Comparison of ENCODE assay signal across 12 cellular contexts in the genomic region with DNA sequence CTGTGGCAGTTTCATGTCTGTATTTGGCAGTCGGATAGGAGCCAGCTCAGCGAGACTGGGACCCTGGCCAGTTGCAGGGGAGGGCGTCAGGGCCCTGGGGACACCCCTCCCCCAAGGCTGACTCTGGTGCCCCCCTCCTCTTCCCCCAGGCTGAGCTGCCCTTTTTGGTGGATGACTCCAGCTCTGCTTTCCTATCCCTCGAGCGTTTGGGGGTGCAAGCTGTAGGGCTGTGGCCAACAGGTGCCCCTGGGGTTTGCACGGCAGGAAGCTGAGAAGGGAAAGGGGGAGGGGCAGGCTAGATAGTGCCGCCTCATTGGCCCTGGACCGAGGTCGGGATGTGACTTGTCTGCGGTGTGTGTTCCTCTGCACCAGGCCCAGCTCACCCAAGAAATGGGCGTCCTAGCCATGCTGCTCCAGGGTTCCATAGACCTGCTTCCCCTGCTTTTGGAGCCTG. TPM values are rescaled to one million over a fixed set of nuclear protein-coding genes. Genes with fewer than 3 reads are reported as not detected.
A peak's percentile ranks its signal among the peaks of the same experiment; 100 is the strongest.
DNase-seq lines count a peak whose midpoint lies in the region; ATAC-seq and TF ChIP-seq lines count a peak whose summit lies in the region.
"Had no signal": no experiment of that assay in that cellular context is flagged by ENCODE, and none has a peak within 500 bp of the region (broad histone marks: within the 10 kb centered on the region; RNA-seq: fewer than 3 reads in every experiment).

No MANE protein-coding gene starts in this region.

- H3K4me3 ChIP-seq in heart right ventricle (peak overlapping the region in 9 of 10 donors; percentile 19 to 46 (median 34)), skeletal muscle tissue (ENCODE audit: low read length in 3 of 3) (peak overlapping the region in 2 of 3 donors; percentile 6 to 22)
- H3K4me3 ChIP-seq: skin epidermis had no signal

- intact Hi-C loops in heart right ventricle (cut with DNase I), result no loop called here

- DNase-seq in DMS 273 (lab: John Stamatoyannopoulos, UW; ENCODE audit: unreplicated experiment) (peak; percentile 27), DMS 273 treated with DMSO at 0.1 percent for 48 hours (lab: John Stamatoyannopoulos, UW) (no peak), T1000 (lab: John Stamatoyannopoulos, UW) (peak; percentile 55), heart right ventricle (peak; percentile 60 to 61), kidney tubule cell (ENCODE audit: low spot score) (no peak), AG08396 (ENCODE audit: low spot score) (no peak)
- DNase-seq: activated CD4-positive, CD25-positive, alpha-beta regulatory T cell treated with anti-CD3 and anti-CD28 coated beads, Interleukin-2, amount 50 U/mL, for 72 hours had no signal

- WGBS in heart right ventricle, 2 donors, result 11 to 13% methylated on average over 11 of the region's 11 CpGs

- peak; percentile 48 to 77 (median 70) for ATAC-seq in heart right ventricle
- ATAC-seq in GM18907 (IDR thresholded peaks at IDR 0.05; ENCODE audit: unreplicated experiment), result no peak

- H3K9me3 ChIP-seq in heart right ventricle (no peaks in the 10 kb centered on the region), skeletal muscle tissue (ENCODE audit: control insufficient read depth in 3 of 3, low read length in 3 of 3) (no peaks in the 10 kb centered on the region)

- H3K27ac ChIP-seq in heart right ventricle (peak overlapping the region; percentile 76 to 96 (median 90)), skeletal muscle tissue (ENCODE audit: low read depth, low read length) (peak overlapping the region; percentile 93)
- H3K27ac ChIP-seq: 22Rv1 had no signal

- peaks cover 0 to 22% (median 0%) of the 10 kb centered on the region in 9 donors for H3K36me3 ChIP-seq in heart right ventricle
- peaks cover 30 to 48% (median 46%) of the 10 kb centered on the region in 3 donors for H3K36me3 ChIP-seq in skeletal muscle tissue (ENCODE audit: control insufficient read depth in 3 of 3, insufficient read depth in 3 of 3, low read length in 3 of 3)

- H3K4me1 ChIP-seq in heart right ventricle (peaks cover 6 to 75% (median 19%) of the 10 kb centered on the region in 9 donors), skeletal muscle tissue (ENCODE audit: control insufficient read depth in 3 of 3, insufficient read depth in 3 of 3, low read length in 3 of 3) (peaks cover 47 to 59% (median 48%) of the 10 kb centered on the region in 3 donors)

- TF ChIP-seq CTCF in heart right ventricle (IDR thresholded peaks at IDR 0.05), result no peak

- peak overlapping the region; percentile 14 to 85 (median 43) for H3K9ac ChIP-seq in skeletal muscle tissue (ENCODE audit: low read depth in 1 of 3, low read length in 3 of 3)

- H3K27me3 ChIP-seq in heart right ventricle (peaks cover 0 to 5% (median 0%) of the 10 kb centered on the region in 7 donors), skeletal muscle tissue (ENCODE audit: control insufficient read depth in 3 of 3, insufficient read depth in 3 of 3, low read length in 3 of 3) (peaks cover 0 to 5% (median 0%) of the 10 kb centered on the region in 3 donors)

RNA-seq across cellular contexts. Expression of a gene that starts 26.4 kb away (rescaled TPM):
- 100 to 1,000 TPM in 9 of 10 donors, 10 to 100 TPM in 1; 97.2 to 151 (median 120) TPM for total RNA-seq in heart right ventricle
- polyA plus RNA-seq in heart right ventricle, result 100 to 1,000 TPM in 1 of 2 donors, 10 to 100 TPM in 1; 62.9 to 130 TPM
- 95.5 TPM for total RNA-seq in skeletal muscle tissue

RNA-seq across cellular contexts. Expression of a gene that starts 37.6 kb away (rescaled TPM):
- total RNA-seq in heart right ventricle, result 10 to 100 TPM; 15.8 to 29.4 (median 21.0) TPM
- polyA plus RNA-seq in heart right ventricle, result 10 to 100 TPM; 28.2 to 48.6 TPM
- total RNA-seq in skeletal muscle tissue, result 27.7 TPM

RNA-seq across cellular contexts. Expression of a gene that starts 42.9 kb away (rescaled TPM):
- total RNA-seq in heart right ventricle, result over 10,000 TPM; 12,560 to 18,019 (median 15,816) TPM
- polyA plus RNA-seq in heart right ventricle, result over 10,000 TPM; 13,697 to 18,010 TPM
- total RNA-seq in skeletal muscle tissue, result 3,588 TPM

RNA-seq across cellular contexts. Expression of a gene that starts 53.2 kb away (rescaled TPM):
- under 1 TPM in 5 of 10 donors, not detected in 5; 0.15 to 0.43 (median 0.20) TPM for total RNA-seq in heart right ventricle
- not detected for polyA plus RNA-seq in heart right ventricle
- total RNA-seq in skeletal muscle tissue, result not detected
- total RNA-seq: subcutaneous adipose tissue had no signal

Comparison
In these comparisons a context has a peak if more than half of its experiments do, and no peak if none do; other contexts are left out.
1. DNase-seq: peak in DMS 273 (single experiment), T1000 (single experiment) and heart right ventricle (2 of 2); none in DMS 273 treated with DMSO at 0.1 percent for 48 hours (single experiment), kidney tubule cell (single experiment) and AG08396 (single experiment).